Comparison of ENCODE assay signal across 9 cellular contexts in genomic region chr12:95918194-95918993, GRCh38. TPM values are rescaled to one million over a fixed set of nuclear protein-coding genes. Genes with fewer than 3 reads are reported as not detected.
DNase-seq lines count a peak whose midpoint lies in the region; ATAC-seq and TF ChIP-seq lines count a peak whose summit lies in the region.
"Had no signal": no experiment of that assay in that cellular context is flagged by ENCODE, and none has a peak within 500 bp of the region (broad histone marks: within the 10 kb centered on the region; RNA-seq: fewer than 3 reads in every experiment).

No MANE protein-coding gene starts in this region.

- no peaks in the 10 kb centered on the region for H3K36me3 ChIP-seq in CD8-positive, alpha-beta T cell (ENCODE audit: insufficient read depth, low read length)
- H3K36me3 ChIP-seq in neural progenitor cell, result no peaks in the 10 kb centered on the region

- peak; percentile 81 for TF ChIP-seq CTCF in CD8-positive, alpha-beta T cell (IDR thresholded peaks at IDR 0.05)
- TF ChIP-seq CTCF in fibroblast of mammary gland (conservative IDR thresholded peaks at IDR 0.05; ENCODE audit: control insufficient read depth, insufficient read depth, low read depth, low read length) (peak; percentile 94), neural progenitor cell (IDR thresholded peaks at IDR 0.05) (peak; percentile 89)

- ATAC-seq in CD8-positive, alpha-beta T cell, result peak; percentile 99
- peak; percentile 94 for ATAC-seq in GM19043 (IDR thresholded peaks at IDR 0.05; ENCODE audit: low read depth, unreplicated experiment)
- peak; percentile 76 for ATAC-seq in HG03469 (IDR thresholded peaks at IDR 0.05; ENCODE audit: unreplicated experiment)

- CTCF ChIA-PET in CD8-positive, alpha-beta T cell (lab: Charles Lee), result interaction anchor here (0.6 to 3.8 kb wide), 17 partner anchors 11 to 607 kb away, joined by 3 to 105 read pairs (median 6); partner anchors contain the start of genes AMDHD1, CCDC38 and HAL

- peak overlapping the region; percentile 71 for H2AFZ ChIP-seq in neural progenitor cell (replicated peaks)

- no peaks in the 10 kb centered on the region for H4K20me1 ChIP-seq in neural progenitor cell (ENCODE audit: low read depth)

- H3F3A ChIP-seq in neural progenitor cell (ENCODE audit: low read depth), result no peaks in the 10 kb centered on the region

- POLR2A ChIA-PET in CD8-positive, alpha-beta T cell (lab: Charles Lee), result interaction anchor here (0.6 to 1.7 kb wide), 3 partner anchors 25 to 232 kb away, joined by 3 to 8 read pairs (median 5); partner anchors contain the start of genes AMDHD1 and CCDC38

- no peaks in the 10 kb centered on the region for H3K27me3 Mint-ChIP-seq in CD8-positive, alpha-beta T cell (ENCODE audit: low read depth)
- H3K27me3 Mint-ChIP-seq in neural progenitor cell (ENCODE audit: insufficient read depth, low read depth), result peaks cover 5% of the 10 kb centered on the region

- H3K4me1 Mint-ChIP-seq in CD8-positive, alpha-beta T cell (ENCODE audit: low read depth), result no peaks in the 10 kb centered on the region
- no peaks in the 10 kb centered on the region for H3K4me1 Mint-ChIP-seq in neural progenitor cell

- H3K9me3 Mint-ChIP-seq in CD8-positive, alpha-beta T cell, result no peaks in the 10 kb centered on the region
- H3K9me3 Mint-ChIP-seq in neural progenitor cell, result no peaks in the 10 kb centered on the region

- no peak overlapping the region for H3K9ac ChIP-seq in neural progenitor cell

- no peaks in the 10 kb centered on the region for H3K27me3 ChIP-seq in CD8-positive, alpha-beta T cell (ENCODE audit: insufficient read depth, low read length)
- no peaks in the 10 kb centered on the region for H3K27me3 ChIP-seq in neural progenitor cell

- H3K4me3 Mint-ChIP-seq in CD8-positive, alpha-beta T cell, result no peak overlapping the region
- H3K4me3 Mint-ChIP-seq in neural progenitor cell, result no peak overlapping the region

- intact Hi-C loops in CD8-positive, alpha-beta T cell (cut with DNase I, micrococcal nuclease), result loop anchor here (1.0 to 10.0 kb wide), 5 partner anchors 24 to 599 kb away; partner anchors contain the start of genes AMDHD1 (in 1 of the 2) and CCDC38 (in 1 of the 2)
- intact Hi-C loops in posterior vena cava (cut with DNase I), result no loop called here

- no peak overlapping the region for H3K4me2 ChIP-seq in neural progenitor cell

- H3K4me3 ChIP-seq in CD8-positive, alpha-beta T cell (ENCODE audit: low read depth, low read length), result no peak overlapping the region
- H3K4me3 ChIP-seq in fibroblast of mammary gland (ENCODE audit: control insufficient read depth, low read depth, low read length), result no peak overlapping the region
- no peak overlapping the region for H3K4me3 ChIP-seq in neural progenitor cell
- H3K4me3 ChIP-seq: SK-N-MC had no signal

- H3K36me3 Mint-ChIP-seq in CD8-positive, alpha-beta T cell, result no peaks in the 10 kb centered on the region
- H3K36me3 Mint-ChIP-seq in neural progenitor cell, result no peaks in the 10 kb centered on the region

- no peaks in the 10 kb centered on the region for H3K79me2 ChIP-seq in neural progenitor cell (ENCODE audit: low read depth)

- no peak overlapping the region for H3K27ac Mint-ChIP-seq in CD8-positive, alpha-beta T cell
- no peak overlapping the region for H3K27ac Mint-ChIP-seq in neural progenitor cell

- no peaks in the 10 kb centered on the region for H3K9me3 ChIP-seq in CD8-positive, alpha-beta T cell (ENCODE audit: low read length)
- H3K9me3 ChIP-seq in neural progenitor cell (ENCODE audit: low read depth), result no peaks in the 10 kb centered on the region

- no peak overlapping the region for H3K27ac ChIP-seq in CD8-positive, alpha-beta T cell (ENCODE audit: low read depth, low read length)
- no peak overlapping the region for H3K27ac ChIP-seq in neural progenitor cell
- H3K27ac ChIP-seq: SK-N-MC had no signal

- peak in 6 of 7 experiments; percentile 3 to 56 (median 42) for DNase-seq in CD8-positive, alpha-beta T cell
- peak; percentile 39 for DNase-seq in NCI-H774 (lab: John Stamatoyannopoulos, UW)
- peak; percentile 53 for DNase-seq in activated CD8-positive, alpha-beta memory T cell treated with anti-CD3 and anti-CD28 coated beads, Interleukin-2, amount 50 U/mL, for 48 hours
- DNase-seq in fibroblast of mammary gland (ENCODE audit: low read depth), result peak; percentile 56
- peak; percentile 75 for DNase-seq in neural progenitor cell (ENCODE audit: low spot score)
- DNase-seq in posterior vena cava (ENCODE audit: low spot score), result no peak

- no peaks in the 10 kb centered on the region for H3K4me1 ChIP-seq in CD8-positive, alpha-beta T cell (ENCODE audit: insufficient read depth, low read length)
- no peaks in the 10 kb centered on the region for H3K4me1 ChIP-seq in neural progenitor cell

RNA-seq across cellular contexts. Expression of gene CCDC38, which starts 24.0 kb away (rescaled TPM):
- total RNA-seq in CD8-positive, alpha-beta T cell, result not detected
- 0.12 and 0.13 TPM in 2 replicates for total RNA-seq in neural progenitor cell (ENCODE audit: low replicate concordance)
- not detected for total RNA-seq in posterior vena cava

RNA-seq across cellular contexts. Expression of gene AMDHD1, which starts 24.7 kb away (rescaled TPM):
- under 1 TPM; 0.25 to 0.68 TPM for total RNA-seq in CD8-positive, alpha-beta T cell
- total RNA-seq in neural progenitor cell (ENCODE audit: low replicate concordance) (1.1 and 2.2 TPM in 2 replicates), posterior vena cava (under 1 TPM; 0.29 to 0.46 TPM)

RNA-seq across cellular contexts. Expression of gene SNRPF, which starts 59.6 kb away (rescaled TPM):
- total RNA-seq in CD8-positive, alpha-beta T cell, result 10 to 100 TPM; 42.9 to 49.2 TPM
- total RNA-seq in neural progenitor cell (ENCODE audit: low replicate concordance) (37.0 and 49.7 TPM in 2 replicates), posterior vena cava (10 to 100 TPM; 14.0 to 15.2 TPM)

Comparison
In these comparisons a context has a peak if more than half of its experiments do, and no peak if none do; other contexts are left out.
1. intact Hi-C loops: an anchor here in CD8-positive, alpha-beta T cell (1.0 to 10.0 kb wide); none called in posterior vena cava.